22 cellular contexts compared by ENCODE assay signal in genomic region chr1:234820597-234820996, GRCh38.
"Had no signal": no experiment of that assay in that cellular context is flagged by ENCODE, and none has a peak within 500 bp of the region (broad histone marks: within the 10 kb centered on the region; RNA-seq: fewer than 3 reads in every experiment).

No MANE protein-coding gene starts in this region.

- DNase-seq: activated CD4-positive, alpha-beta T cell treated with anti-CD3 and anti-CD28 coated beads for 4 hours; activated CD8-positive, alpha-beta memory T cell treated with anti-CD3 and anti-CD28 coated beads, Interleukin-2, amount 50 U/mL, for 4 hours; activated CD8-positive, alpha-beta T cell treated with anti-CD3 and anti-CD28 coated beads for 36 hours; activated gamma-delta T cell treated with Interleukin-2 at 50 U/mL for 16 hours; activated naive CD4-positive, alpha-beta T cell treated with anti-CD3 and anti-CD28 coated beads, Interleukin-2, amount 10 ng/mL, durations not matched to agents 7 days and 5 days; activated T-cell treated with anti-CD3 and anti-CD28 coated beads, Interleukin-2, amount 50 U/mL, for 72 hours; body of pancreas; central memory CD4-positive, alpha-beta T cell; Kasumi-1; NCI-H1105 treated with DMSO at 0.1 percent for 48 hours; NCI-H146; NCI-H187 treated with DMSO at 0.1 percent for 48 hours; NCI-H2081 treated with DMSO at 0.1 percent for 48 hours; SHP77; SW 1271 had no signal

- H3K36me3 ChIP-seq: ascending aorta, SJSA1 had no signal

- FAIRE-seq: bronchial epithelial cell, RCC 7860 had no signal

- H3K9me3 ChIP-seq: ascending aorta, body of pancreas, SJSA1 had no signal

- H3K36me3 Mint-ChIP-seq: activated naive CD4-positive, alpha-beta T cell treated with anti-CD3 and anti-CD28 coated beads, Interleukin-2, amount 10 ng/mL, durations not matched to agents 7 days and 5 days had no signal

- H3K27me3 ChIP-seq: ascending aorta, body of pancreas, SJSA1 had no signal

- H3K27ac Mint-ChIP-seq: activated CD8-positive, alpha-beta T cell treated with anti-CD3 and anti-CD28 coated beads for 36 hours; activated naive CD4-positive, alpha-beta T cell treated with anti-CD3 and anti-CD28 coated beads, Interleukin-2, amount 10 ng/mL, durations not matched to agents 7 days and 5 days; activated T-cell treated with anti-CD3 and anti-CD28 coated beads, Interleukin-2, amount 50 U/mL, for 72 hours; activated T-helper 2 cell treated with anti-CD3 and anti-CD28 coated beads, Interferon-gamma antibody, Interleukin-2, Interleukin-4, amounts not matched to agents 10 μg/mL and 5 μg/mL and 100 μg/mL, durations not matched to agents 14 hours and 24 hours and 36 hours had no signal

- H3K4me3 ChIP-seq: ascending aorta, body of pancreas, SJSA1 had no signal

- ATAC-seq: activated CD4-positive, CD25-positive, alpha-beta regulatory T cell treated with anti-CD3 and anti-CD28 coated beads, Interleukin-2, amount 50 U/mL, for 24 hours; activated CD8-positive, alpha-beta T cell treated with anti-CD3 and anti-CD28 coated beads for 36 hours; activated T-cell treated with anti-CD3 and anti-CD28 coated beads, Interleukin-2, amount 50 U/mL, for 72 hours; body of pancreas; SK-N-SH treated with all-trans-retinoic acid at 6 μM for 48 hours had no signal

- H3K4me1 ChIP-seq: ascending aorta, SJSA1 had no signal

- H3K27ac ChIP-seq: ascending aorta, SJSA1 had no signal

- H3K4me3 Mint-ChIP-seq: activated CD8-positive, alpha-beta T cell treated with anti-CD3 and anti-CD28 coated beads for 36 hours; activated naive CD4-positive, alpha-beta T cell treated with anti-CD3 and anti-CD28 coated beads, Interleukin-2, amount 10 ng/mL, durations not matched to agents 7 days and 5 days; activated T-cell treated with anti-CD3 and anti-CD28 coated beads, Interleukin-2, amount 50 U/mL, for 72 hours had no signal

- H3K9me3 Mint-ChIP-seq: activated CD8-positive, alpha-beta T cell treated with anti-CD3 and anti-CD28 coated beads for 36 hours; activated naive CD4-positive, alpha-beta T cell treated with anti-CD3 and anti-CD28 coated beads, Interleukin-2, amount 10 ng/mL, durations not matched to agents 7 days and 5 days; activated T-cell treated with anti-CD3 and anti-CD28 coated beads, Interleukin-2, amount 50 U/mL, for 72 hours; activated T-helper 2 cell treated with anti-CD3 and anti-CD28 coated beads, Interferon-gamma antibody, Interleukin-2, Interleukin-4, amounts not matched to agents 10 μg/mL and 5 μg/mL and 100 μg/mL, durations not matched to agents 14 hours and 24 hours and 36 hours had no signal
